Comparison of ENCODE assay signal across 26 cellular contexts in genomic region chr4:116499-116898, GRCh38.
"Had no signal": no experiment of that assay in that cellular context is flagged by ENCODE, and none has a peak within 500 bp of the region (broad histone marks: within the 10 kb centered on the region; RNA-seq: fewer than 3 reads in every experiment).

No MANE protein-coding gene starts in this region.

- H3K36me3 ChIP-seq: brain microvascular endothelial cell, cardiac muscle cell, SJSA1 had no signal

- H3K9me3 ChIP-seq: SJSA1 had no signal

- ATAC-seq: PC-3, SK-N-SH treated with all-trans-retinoic acid at 6 μM for 48 hours had no signal

- H3K27me3 Mint-ChIP-seq: activated CD4-positive, alpha-beta T cell treated with anti-CD3 and anti-CD28 coated beads, Interleukin-2, amount 10 ng/mL, durations not matched to agents 7 days and 5 days; activated naive CD8-positive, alpha-beta T cell treated with anti-CD3 and anti-CD28 coated beads for 36 hours had no signal

- DNase-seq: activated CD4-positive, alpha-beta memory T cell treated with anti-CD3 and anti-CD28 coated beads for 36 hours; activated CD4-positive, alpha-beta T cell treated with anti-CD3 and anti-CD28 coated beads, Interleukin-2, amount 10 ng/mL, durations not matched to agents 7 days and 5 days; activated CD4-positive, CD25-positive, alpha-beta regulatory T cell treated with anti-CD3 and anti-CD28 coated beads, Interleukin-2, amount 50 U/mL, for 72 hours; activated CD8-positive, alpha-beta memory T cell treated with anti-CD3 and anti-CD28 coated beads, Interleukin-2, amount 50 U/mL, for 4 hours; activated effector memory CD4-positive, alpha-beta T cell treated with anti-CD3 and anti-CD28 coated beads, Interleukin-2, amount 50 U/mL, for 16 hours; activated naive CD4-positive, alpha-beta T cell treated with Interleukin-2 at 50 U/mL for 16 hours; activated naive CD8-positive, alpha-beta T cell treated with anti-CD3 and anti-CD28 coated beads for 36 hours; activated T-cell treated with anti-CD3 and anti-CD28 coated beads, Interleukin-2, amount 50 U/mL, for 1 hour; brain microvascular endothelial cell; IMR-90; KG1; NCI-H1092 treated with DMSO at 0.1 percent for 48 hours; NCI-H1417 treated with DMSO at 0.1 percent for 48 hours; NCI-H1694; NCI-H2029; NCI-H345; NCI-H510A; NCI-H526 treated with DMSO at 0.1 percent for 48 hours; NCI-H82; PC-3; SHP77 had no signal

- H3K4me3 Mint-ChIP-seq: activated CD4-positive, alpha-beta memory T cell treated with anti-CD3 and anti-CD28 coated beads for 36 hours; activated CD4-positive, alpha-beta T cell treated with anti-CD3 and anti-CD28 coated beads, Interleukin-2, amount 10 ng/mL, durations not matched to agents 7 days and 5 days; activated naive CD8-positive, alpha-beta T cell treated with anti-CD3 and anti-CD28 coated beads for 36 hours; activated T-helper 1 cell treated with anti-CD3 and anti-CD28 coated beads, Interleukin-12 subunit alpha, Interleukin-12 subunit beta, Interleukin-2, Interleukin-4 antibody, amounts not matched to agents 30 ng/mL and 10 ng/mL and 1 ng/mL, durations not matched to agents 14 hours and 24 hours and 36 hours; T-helper 1 cell treated with Interleukin-12 subunit alpha and Interleukin-12 subunit beta and Interleukin-4 antibody, amounts not matched to agents 30 μg/mL and 1 μg/mL, for 36 hours had no signal

- H3K27ac Mint-ChIP-seq: activated CD4-positive, alpha-beta memory T cell treated with anti-CD3 and anti-CD28 coated beads for 36 hours; activated CD4-positive, alpha-beta T cell treated with anti-CD3 and anti-CD28 coated beads, Interleukin-2, amount 10 ng/mL, durations not matched to agents 7 days and 5 days; activated naive CD8-positive, alpha-beta T cell treated with anti-CD3 and anti-CD28 coated beads for 36 hours; activated T-helper 1 cell treated with anti-CD3 and anti-CD28 coated beads, Interleukin-12 subunit alpha, Interleukin-12 subunit beta, Interleukin-2, Interleukin-4 antibody, amounts not matched to agents 30 ng/mL and 10 ng/mL and 1 ng/mL, durations not matched to agents 14 hours and 24 hours and 36 hours; T-helper 1 cell treated with Interleukin-12 subunit alpha and Interleukin-12 subunit beta and Interleukin-4 antibody, amounts not matched to agents 30 μg/mL and 1 μg/mL, for 36 hours had no signal

- H3K27me3 ChIP-seq: brain microvascular endothelial cell, SJSA1 had no signal

- H3K4me1 ChIP-seq: SJSA1 had no signal

- H3K27ac ChIP-seq: brain microvascular endothelial cell, cardiac muscle cell, SJSA1 had no signal

- H3K4me3 ChIP-seq: cardiac muscle cell, SJSA1 had no signal
